Comparison of ENCODE assay signal across 8 cellular contexts in the genomic region with DNA sequence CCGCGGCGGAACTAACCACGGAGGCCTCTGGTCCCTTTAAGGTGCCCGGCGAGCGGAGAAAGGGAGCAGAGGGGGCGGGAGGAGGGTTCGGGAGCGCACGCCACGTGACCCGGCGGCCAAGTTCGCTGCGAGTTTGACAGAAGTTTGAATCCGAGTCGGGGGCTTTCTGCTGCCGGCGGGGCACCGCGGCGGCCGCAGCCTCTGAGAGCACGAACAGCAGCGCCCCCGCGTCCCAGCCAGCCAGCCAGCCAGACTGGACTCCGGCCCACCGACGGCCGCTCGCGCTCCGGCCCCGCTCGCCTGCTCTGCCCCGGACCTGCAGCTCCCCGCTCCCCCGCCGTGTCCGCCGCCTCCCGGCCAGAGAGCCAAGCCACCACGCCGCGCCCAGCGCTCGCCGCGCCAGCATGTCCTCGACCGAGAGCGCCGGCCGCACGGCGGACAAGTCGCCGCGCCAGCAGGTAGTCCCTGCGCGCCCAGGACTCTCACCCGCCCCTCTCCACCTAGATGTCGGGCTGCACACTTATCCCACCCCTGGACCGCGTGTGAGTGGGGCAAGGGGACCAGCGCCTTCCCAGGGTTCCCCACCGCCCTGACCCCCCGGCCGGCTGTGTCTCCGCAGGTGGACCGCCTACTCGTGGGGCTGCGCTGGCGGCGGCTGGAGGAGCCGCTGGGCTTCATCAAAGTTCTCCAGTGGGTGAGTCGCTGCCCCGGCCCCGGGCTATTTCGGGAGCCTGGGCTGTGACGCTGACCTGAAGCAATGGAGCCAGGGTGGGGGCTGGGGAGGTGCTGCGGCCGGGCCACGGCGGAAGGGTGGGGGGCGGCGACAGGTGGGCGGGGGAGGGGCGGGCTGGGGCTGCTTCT. TPM values are rescaled to one million over a fixed set of nuclear protein-coding genes. Genes with fewer than 3 reads are reported as not detected.
DNase-seq lines count a peak whose midpoint lies in the region; ATAC-seq and TF ChIP-seq lines count a peak whose summit lies in the region.

Gene SYPL2, plus strand, starts transcription at position 107 of the 861 bp plus-strand sequence. Its CDS starts 298 bp downstream, at position 405.

- H3K27me3 ChIP-seq in osteoblast (ENCODE audit: insufficient read depth, low read length) = peaks cover 93% of the 10 kb centered on the region

- H3K4me3 ChIP-seq in osteoblast (ENCODE audit: insufficient read depth, low read length) = peak within 1 kb of the TSS; percentile 69

- H4K20me1 ChIP-seq in osteoblast (ENCODE audit: insufficient read depth, low read length) = no peaks in the 10 kb centered on the region

- H3K36me3 ChIP-seq in osteoblast (ENCODE audit: insufficient read depth, low read length) = no peaks in the 10 kb centered on the region

- H3K4me2 ChIP-seq in osteoblast (ENCODE audit: insufficient read depth, low read length) = peak within 1 kb of the TSS; percentile 81

- H3K27ac Mint-ChIP-seq in activated CD4-positive, alpha-beta T cell treated with anti-CD3 and anti-CD28 coated beads for 36 hours = no peak within 1 kb of the TSS
- no peak within 1 kb of the TSS for H3K27ac Mint-ChIP-seq in activated CD8-positive, alpha-beta T cell treated with anti-CD3 and anti-CD28 coated beads, Interleukin-2, amount 10 ng/mL, durations not matched to agents 7 days and 5 days

- peak; percentile 46 for DNase-seq in activated CD4-positive, alpha-beta T cell treated with anti-CD3 and anti-CD28 coated beads for 36 hours
- DNase-seq in activated CD4-positive, alpha-beta T cell treated with anti-CD3 and anti-CD28 coated beads, Interleukin-2, amount 50 U/mL, for 1 hour = no peak
- peak; percentile 24 for DNase-seq in activated CD8-positive, alpha-beta T cell treated with anti-CD3 and anti-CD28 coated beads, Interleukin-2, amount 10 ng/mL, durations not matched to agents 7 days and 5 days
- DNase-seq in head of caudate nucleus = peak in 38 of 42 donors; percentile 9 to 76 (median 40)
- DNase-seq in osteoblast (ENCODE audit: insufficient read length, low spot score, missing footprints) = peak; percentile 87
- no peak for DNase-seq in SHP77 treated with DMSO at 0.1 percent for 48 hours (lab: John Stamatoyannopoulos, UW)
- no peak for DNase-seq in hippocampal formation (lab: John Stamatoyannopoulos, UW)
- no peak for DNase-seq in NCI-H774 (lab: John Stamatoyannopoulos, UW)

- POLR2A ChIA-PET in activated CD4-positive, alpha-beta T cell treated with anti-CD3 and anti-CD28 coated beads for 36 hours (lab: Charles Lee) = no interaction called here
- POLR2A ChIA-PET in activated CD8-positive, alpha-beta T cell treated with anti-CD3 and anti-CD28 coated beads, Interleukin-2, amount 10 ng/mL, durations not matched to agents 7 days and 5 days (lab: Charles Lee) = no interaction called here

- no peak for TF ChIP-seq CTCF in osteoblast (IDR thresholded peaks at IDR 0.05; ENCODE audit: extremely low read depth, low read depth, low read length)

- H2AFZ ChIP-seq in osteoblast (ENCODE audit: low read length) = peak within 1 kb of the TSS; percentile 76

- no peaks in the 10 kb centered on the region for H3K9me3 ChIP-seq in osteoblast (ENCODE audit: low read depth, low read length)

- CTCF ChIA-PET in activated CD4-positive, alpha-beta T cell treated with anti-CD3 and anti-CD28 coated beads for 36 hours (lab: Charles Lee) = no interaction called here
- CTCF ChIA-PET in activated CD8-positive, alpha-beta T cell treated with anti-CD3 and anti-CD28 coated beads, Interleukin-2, amount 10 ng/mL, durations not matched to agents 7 days and 5 days (lab: Charles Lee) = no interaction called here

- H3K9me3 Mint-ChIP-seq in activated CD4-positive, alpha-beta T cell treated with anti-CD3 and anti-CD28 coated beads for 36 hours (ENCODE audit: low read depth) = no peaks in the 10 kb centered on the region
- no peaks in the 10 kb centered on the region for H3K9me3 Mint-ChIP-seq in activated CD8-positive, alpha-beta T cell treated with anti-CD3 and anti-CD28 coated beads, Interleukin-2, amount 10 ng/mL, durations not matched to agents 7 days and 5 days (ENCODE audit: insufficient read depth)

- H3K4me3 Mint-ChIP-seq in activated CD4-positive, alpha-beta T cell treated with anti-CD3 and anti-CD28 coated beads for 36 hours = peak within 1 kb of the TSS; percentile 59
- H3K4me3 Mint-ChIP-seq in activated CD8-positive, alpha-beta T cell treated with anti-CD3 and anti-CD28 coated beads, Interleukin-2, amount 10 ng/mL, durations not matched to agents 7 days and 5 days = peak within 1 kb of the TSS; percentile 56

- H3K27ac ChIP-seq in osteoblast (ENCODE audit: low read depth, low read length) = no peak within 1 kb of the TSS

- intact Hi-C loops in activated CD4-positive, alpha-beta T cell treated with anti-CD3 and anti-CD28 coated beads for 36 hours (cut with DNase I, micrococcal nuclease) = no loop called here
- intact Hi-C loops in head of caudate nucleus (cut with DNase I) = no loop called here

- H3K4me1 Mint-ChIP-seq in activated CD4-positive, alpha-beta T cell treated with anti-CD3 and anti-CD28 coated beads for 36 hours = peaks cover 4% of the 10 kb centered on the region
- peaks cover 5% of the 10 kb centered on the region for H3K4me1 Mint-ChIP-seq in activated CD8-positive, alpha-beta T cell treated with anti-CD3 and anti-CD28 coated beads, Interleukin-2, amount 10 ng/mL, durations not matched to agents 7 days and 5 days (ENCODE audit: low read depth)

- H3K79me2 ChIP-seq in osteoblast (ENCODE audit: insufficient read depth, low read length) = no peaks in the 10 kb centered on the region

- no peaks in the 10 kb centered on the region for H3K36me3 Mint-ChIP-seq in activated CD4-positive, alpha-beta T cell treated with anti-CD3 and anti-CD28 coated beads for 36 hours (ENCODE audit: low read depth)
- no peaks in the 10 kb centered on the region for H3K36me3 Mint-ChIP-seq in activated CD8-positive, alpha-beta T cell treated with anti-CD3 and anti-CD28 coated beads, Interleukin-2, amount 10 ng/mL, durations not matched to agents 7 days and 5 days (ENCODE audit: low read depth)

- H3K27me3 Mint-ChIP-seq in activated CD4-positive, alpha-beta T cell treated with anti-CD3 and anti-CD28 coated beads for 36 hours = peaks cover 52% of the 10 kb centered on the region
- peaks cover 67% of the 10 kb centered on the region for H3K27me3 Mint-ChIP-seq in activated CD8-positive, alpha-beta T cell treated with anti-CD3 and anti-CD28 coated beads, Interleukin-2, amount 10 ng/mL, durations not matched to agents 7 days and 5 days (ENCODE audit: low read depth)

- ATAC-seq in activated CD4-positive, alpha-beta T cell treated with anti-CD3 and anti-CD28 coated beads for 36 hours = peak; percentile 55
- ATAC-seq in activated CD8-positive, alpha-beta T cell treated with anti-CD3 and anti-CD28 coated beads, Interleukin-2, amount 10 ng/mL, durations not matched to agents 7 days and 5 days = peak; percentile 69

- peaks cover 3% of the 10 kb centered on the region for H3K4me1 ChIP-seq in osteoblast (ENCODE audit: insufficient read depth, low read length)

RNA-seq across cellular contexts. Expression of gene SYPL2, which starts in this region (rescaled TPM):
- total RNA-seq in activated CD4-positive, alpha-beta T cell treated with anti-CD3 and anti-CD28 coated beads for 36 hours = under 1 TPM in 1 of 2 experiments, not detected in 1; 0.05 TPM
- not detected for total RNA-seq in activated CD8-positive, alpha-beta T cell treated with anti-CD3 and anti-CD28 coated beads, Interleukin-2, amount 10 ng/mL, durations not matched to agents 7 days and 5 days
- total RNA-seq in osteoblast = 0.88 and 1.8 TPM in 2 replicates

Comparison
In these comparisons a context has a peak if more than half of its experiments do, and no peak if none do; other contexts are left out.
1. Peak in DNase-seq and ATAC-seq in activated CD4-positive, alpha-beta T cell treated with anti-CD3 and anti-CD28 coated beads for 36 hours; RNA of the gene not detected or under 1 TPM.
2. Peak in DNase-seq and ATAC-seq in activated CD8-positive, alpha-beta T cell treated with anti-CD3 and anti-CD28 coated beads, Interleukin-2, amount 10 ng/mL, durations not matched to agents 7 days and 5 days; RNA of the gene not detected or under 1 TPM.
3. DNase-seq: peak in head of caudate nucleus (38 of 42) and osteoblast (single experiment); none in activated CD4-positive, alpha-beta T cell treated with anti-CD3 and anti-CD28 coated beads, Interleukin-2, amount 50 U/mL, for 1 hour (single experiment), SHP77 treated with DMSO at 0.1 percent for 48 hours (single experiment), hippocampal formation (0 of 2) and NCI-H774 (single experiment).